ENCODE assay signal across 1 cellular context in genomic region chr13:110306960-110307696, GRCh38.
A peak's percentile ranks its signal among the peaks of the same experiment; 100 is the strongest.
TF ChIP-seq lines count a peak whose summit lies in the region.

Gene COL4A1, minus strand, starts transcription at chr13:110307157. Its CDS starts 130 bp downstream, at chr13:110307027.
Gene COL4A2, plus strand, starts transcription at chr13:110307284. Its CDS starts 620 bp downstream, at chr13:110307904.

TF ChIP-seq in WTC11, 78 proteins besides CTCF, POLR2A, EP300 and RAD21 (continued from another document and continues in another):
- TF ChIP-seq HMGXB4 (CRISPR knock-in tag; IDR thresholded peaks at IDR 0.05) (peak; percentile 92), ERG (CRISPR knock-in tag; IDR thresholded peaks at IDR 0.05) (no peak), GABPB1 (CRISPR knock-in tag; IDR thresholded peaks at IDR 0.05) (no peak), ESRRA (CRISPR knock-in tag; IDR thresholded peaks at IDR 0.05; ENCODE audit: borderline replicate concordance) (no peak), ZNF512 (CRISPR knock-in tag; IDR thresholded peaks at IDR 0.05; ENCODE audit: borderline replicate concordance) (no peak), JAZF1 (CRISPR knock-in tag; IDR thresholded peaks at IDR 0.05) (no peak), MAX (CRISPR knock-in tag; IDR thresholded peaks at IDR 0.05) (peak; percentile 6; the same call in 1 of the 2 replicates), OVOL2 (CRISPR knock-in tag; IDR thresholded peaks at IDR 0.05; ENCODE audit: borderline replicate concordance) (no peak), EMX1 (CRISPR knock-in tag; IDR thresholded peaks at IDR 0.05) (no peak), ATF2 (CRISPR knock-in tag; IDR thresholded peaks at IDR 0.05; ENCODE audit: borderline replicate concordance, low read depth) (no peak), MLX (CRISPR knock-in tag; IDR thresholded peaks at IDR 0.05) (no peak), STAT6 (CRISPR knock-in tag; conservative IDR thresholded peaks at IDR 0.05; ENCODE audit: low read depth) (no peak), CREM (CRISPR knock-in tag; IDR thresholded peaks at IDR 0.05) (no peak; the same call in 1 of the 2 replicates), ZNF232 (CRISPR knock-in tag; IDR thresholded peaks at IDR 0.05) (no peak), ZBTB43 (CRISPR knock-in tag; IDR thresholded peaks at IDR 0.05) (peak; percentile 47; the same call in 1 of the 2 replicates), IRF2 (CRISPR knock-in tag; IDR thresholded peaks at IDR 0.05; ENCODE audit: borderline replicate concordance, low read depth) (no peak), ZMAT4 (CRISPR knock-in tag; IDR thresholded peaks at IDR 0.05) (no peak), ZNF396 (CRISPR knock-in tag; IDR thresholded peaks at IDR 0.05; ENCODE audit: borderline replicate concordance) (no peak), ZSCAN18 (CRISPR knock-in tag; IDR thresholded peaks at IDR 0.05) (no peak), ZNF416 (CRISPR knock-in tag; IDR thresholded peaks at IDR 0.05) (no peak), SOX15 (CRISPR knock-in tag; IDR thresholded peaks at IDR 0.05) (no peak), FOXK1 (CRISPR knock-in tag; IDR thresholded peaks at IDR 0.05) (peak; percentile 19; the same call in 1 of the 2 replicates), ZNF121 (CRISPR knock-in tag; IDR thresholded peaks at IDR 0.05) (no peak), CREB1 (CRISPR knock-in tag; IDR thresholded peaks at IDR 0.05) (no peak), USF2 (CRISPR knock-in tag; IDR thresholded peaks at IDR 0.05) (no peak), RORB (CRISPR knock-in tag; IDR thresholded peaks at IDR 0.05) (no peak), PRRX2 (CRISPR knock-in tag; IDR thresholded peaks at IDR 0.05) (no peak), USF1 (CRISPR knock-in tag; IDR thresholded peaks at IDR 0.05) (no peak), ZNF219 (CRISPR knock-in tag; IDR thresholded peaks at IDR 0.05; ENCODE audit: borderline replicate concordance) (peak; percentile 58; the same call in 1 of the 2 replicates), IRF1 (CRISPR knock-in tag; IDR thresholded peaks at IDR 0.05) (peak; percentile 60; the same call in 1 of the 2 replicates), E2F4 (CRISPR knock-in tag; IDR thresholded peaks at IDR 0.05; ENCODE audit: borderline replicate concordance, low read depth) (no peak; the same call in 1 of the 2 replicates), FOXP1 (CRISPR knock-in tag; IDR thresholded peaks at IDR 0.05; ENCODE audit: borderline replicate concordance) (peak; percentile 30; the same call in 1 of the 2 replicates), ATF3 (CRISPR knock-in tag; conservative IDR thresholded peaks at IDR 0.05) (no peak), ATF6 (CRISPR knock-in tag; IDR thresholded peaks at IDR 0.05) (no peak), TCF7 (CRISPR knock-in tag; IDR thresholded peaks at IDR 0.05; ENCODE audit: low read depth) (no peak), ETV6 (CRISPR knock-in tag; IDR thresholded peaks at IDR 0.05) (peak; percentile 94; the same call in 1 of the 2 replicates), MXD4 (CRISPR knock-in tag; IDR thresholded peaks at IDR 0.05; ENCODE audit: borderline replicate concordance) (no peak), ZBTB21 (CRISPR knock-in tag; IDR thresholded peaks at IDR 0.05; ENCODE audit: borderline replicate concordance) (no peak)
